Comparison of ENCODE assay signal across 15 cellular contexts in the genomic region with DNA sequence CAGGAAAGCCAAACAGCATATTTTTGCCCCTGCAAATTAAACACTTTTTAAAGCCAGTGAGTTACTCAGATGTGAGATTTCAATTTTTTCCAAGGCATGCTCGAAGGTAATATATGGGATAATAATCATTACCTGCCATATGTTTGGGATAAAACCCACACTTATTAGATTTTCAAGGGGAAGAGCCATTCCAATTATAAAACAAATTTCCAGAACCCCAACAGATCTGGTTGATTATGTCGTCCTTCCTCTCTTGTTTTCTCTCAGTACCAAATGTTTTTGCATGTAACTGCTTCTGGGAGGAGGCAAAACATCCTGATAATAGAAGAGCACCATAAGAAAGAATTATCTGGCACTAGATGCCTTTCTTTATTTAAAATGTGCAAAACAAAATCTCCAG.
"Had no signal": no experiment of that assay in that cellular context is flagged by ENCODE, and none has a peak within 500 bp of the region (broad histone marks: within the 10 kb centered on the region; RNA-seq: fewer than 3 reads in every experiment).

No MANE protein-coding gene starts in this region.

- H3K9me3 ChIP-seq: breast epithelium, psoas muscle, right lobe of liver, upper lobe of left lung had no signal

- H3K4me3 ChIP-seq: breast epithelium, psoas muscle, right lobe of liver, upper lobe of left lung had no signal

- H3K4me3 Mint-ChIP-seq: activated CD4-positive, alpha-beta T cell treated with anti-CD3 and anti-CD28 coated beads, Interleukin-2, amount 10 ng/mL, durations not matched to agents 7 days and 5 days; activated T-helper 1 cell treated with anti-CD3 and anti-CD28 coated beads, Interleukin-12 subunit alpha, Interleukin-12 subunit beta, Interleukin-2, Interleukin-4 antibody, amounts not matched to agents 30 ng/mL and 10 ng/mL and 1 ng/mL, durations not matched to agents 14 hours and 24 hours and 36 hours; dendritic cell treated with granulocyte-macrophage colony-stimulating factor and Interleukin-4, amounts not matched to agents 40 ng/mL and 50 ng/mL, for 4 days; neural crest cell; T-helper 2 cell treated with Interferon-gamma antibody and Interleukin-4, amounts not matched to agents 5 μg/mL and 100 μg/mL, for 36 hours had no signal

- H3K27ac Mint-ChIP-seq: activated CD4-positive, alpha-beta T cell treated with anti-CD3 and anti-CD28 coated beads, Interleukin-2, amount 10 ng/mL, durations not matched to agents 7 days and 5 days; activated T-helper 1 cell treated with anti-CD3 and anti-CD28 coated beads, Interleukin-12 subunit alpha, Interleukin-12 subunit beta, Interleukin-2, Interleukin-4 antibody, amounts not matched to agents 30 ng/mL and 10 ng/mL and 1 ng/mL, durations not matched to agents 14 hours and 24 hours and 36 hours; dendritic cell treated with granulocyte-macrophage colony-stimulating factor and Interleukin-4, amounts not matched to agents 40 ng/mL and 50 ng/mL, for 4 days; T-helper 2 cell treated with Interferon-gamma antibody and Interleukin-4, amounts not matched to agents 5 μg/mL and 100 μg/mL, for 36 hours had no signal

- H3K36me3 ChIP-seq: breast epithelium, right lobe of liver, upper lobe of left lung had no signal

- H3K27me3 Mint-ChIP-seq: activated CD4-positive, alpha-beta T cell treated with anti-CD3 and anti-CD28 coated beads, Interleukin-2, amount 10 ng/mL, durations not matched to agents 7 days and 5 days; dendritic cell treated with granulocyte-macrophage colony-stimulating factor and Interleukin-4, amounts not matched to agents 40 ng/mL and 50 ng/mL, for 4 days had no signal

- H3K9me3 Mint-ChIP-seq: activated CD4-positive, alpha-beta T cell treated with anti-CD3 and anti-CD28 coated beads, Interleukin-2, amount 10 ng/mL, durations not matched to agents 7 days and 5 days; activated T-helper 1 cell treated with anti-CD3 and anti-CD28 coated beads, Interleukin-12 subunit alpha, Interleukin-12 subunit beta, Interleukin-2, Interleukin-4 antibody, amounts not matched to agents 30 ng/mL and 10 ng/mL and 1 ng/mL, durations not matched to agents 14 hours and 24 hours and 36 hours; dendritic cell treated with granulocyte-macrophage colony-stimulating factor and Interleukin-4, amounts not matched to agents 40 ng/mL and 50 ng/mL, for 4 days; neural crest cell; T-helper 2 cell treated with Interferon-gamma antibody and Interleukin-4, amounts not matched to agents 5 μg/mL and 100 μg/mL, for 36 hours had no signal

- H3K27me3 ChIP-seq: breast epithelium, right lobe of liver, upper lobe of left lung had no signal

- DNase-seq: activated CD4-positive, alpha-beta T cell treated with anti-CD3 and anti-CD28 coated beads, Interleukin-2, amount 10 ng/mL, durations not matched to agents 7 days and 5 days; activated CD8-positive, alpha-beta memory T cell treated with anti-CD3 and anti-CD28 coated beads for 24 hours; activated naive CD4-positive, alpha-beta T cell treated with Interleukin-2 at 50 U/mL for 16 hours; aorta; cerebellar nuclear complex; effector memory CD4-positive, alpha-beta T cell; psoas muscle; right lobe of liver; stimulated activated naive CD8-positive, alpha-beta T cell treated with anti-CD3 and anti-CD28 coated beads, Interleukin-15, Interleukin-2, amounts not matched to agents 100 U/mL and 50 U/mL, for 24 hours; upper lobe of left lung had no signal

- H3K27ac ChIP-seq: breast epithelium, psoas muscle, right lobe of liver, upper lobe of left lung had no signal
